Comparison of ENCODE assay signal across 8 cellular contexts in the genomic region with DNA sequence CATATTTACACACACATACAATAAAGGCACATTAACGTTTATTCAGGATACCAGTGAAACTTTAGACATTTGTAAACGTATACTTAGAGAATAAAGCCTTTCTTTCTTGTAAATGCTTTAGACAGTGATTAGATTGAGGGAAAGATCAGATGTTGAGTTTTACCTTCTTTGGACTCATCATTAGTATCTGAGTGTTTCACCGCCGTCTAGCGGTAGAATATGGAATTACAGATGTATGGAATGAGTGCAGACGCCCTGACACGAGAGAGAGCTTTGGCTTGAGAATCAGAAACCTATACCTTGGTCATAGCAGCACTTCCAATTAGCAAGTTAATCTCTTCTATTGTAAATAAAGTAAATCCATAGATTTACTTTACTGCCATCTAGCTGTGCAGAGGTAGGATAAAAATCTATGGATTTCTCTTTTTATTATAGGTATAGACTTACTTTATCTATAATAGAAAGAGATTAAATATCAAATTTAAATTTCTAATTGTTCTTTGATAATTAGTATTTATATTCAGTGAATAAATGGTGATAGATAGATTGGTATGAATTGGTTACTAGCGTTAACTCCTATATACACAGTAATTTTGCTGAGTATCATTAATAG. TPM values are rescaled to one million over a fixed set of nuclear protein-coding genes. Genes with fewer than 3 reads are reported as not detected.
DNase-seq lines count a peak whose midpoint lies in the region; ATAC-seq lines count a peak whose summit lies in the region.

No MANE protein-coding gene starts in this region.

- no peaks in the 10 kb centered on the region for H3K9me3 Mint-ChIP-seq in activated naive CD4-positive, alpha-beta T cell treated with anti-CD3 and anti-CD28 coated beads, Interleukin-2, amount 50 U/mL, for 72 hours

- H3K36me3 ChIP-seq in aorta (ENCODE audit: control insufficient read depth in 1 of 2, insufficient read depth in 2 of 2, low read length in 1 of 2), result no peaks in the 10 kb centered on the region

- ATAC-seq in HG03432 (IDR thresholded peaks at IDR 0.05; ENCODE audit: unreplicated experiment), result peak; percentile 55
- ATAC-seq in activated naive CD4-positive, alpha-beta T cell treated with anti-CD3 and anti-CD28 coated beads, Interleukin-2, amount 50 U/mL, for 72 hours, result peak; percentile 50 to 62
- ATAC-seq in aorta (ENCODE audit: low FRiP score), result no peak

- peaks cover 3% of the 10 kb centered on the region for H3K9me3 ChIP-seq in aorta (ENCODE audit: control insufficient read depth, low read length)

- no peaks in the 10 kb centered on the region for H3K36me3 Mint-ChIP-seq in activated naive CD4-positive, alpha-beta T cell treated with anti-CD3 and anti-CD28 coated beads, Interleukin-2, amount 50 U/mL, for 72 hours

- no peaks in the 10 kb centered on the region for H3K4me1 ChIP-seq in aorta (ENCODE audit: control insufficient read depth in 1 of 2, insufficient read depth in 2 of 2, low read length in 2 of 2)

- no peak overlapping the region for H3K27ac Mint-ChIP-seq in activated naive CD4-positive, alpha-beta T cell treated with anti-CD3 and anti-CD28 coated beads, Interleukin-2, amount 50 U/mL, for 72 hours

- DNase-seq in NCI-H510A treated with DMSO at 0.1 percent for 48 hours (lab: John Stamatoyannopoulos, UW), result peak; percentile 24
- no peak for DNase-seq in NCI-H510A (lab: John Stamatoyannopoulos, UW)
- peak; percentile 89 for DNase-seq in OCI-M1 (lab: John Stamatoyannopoulos, UW)
- DNase-seq in activated naive CD4-positive, alpha-beta T cell treated with anti-CD3 and anti-CD28 coated beads, Interleukin-2, amount 50 U/mL, for 72 hours (ENCODE audit: low spot score in 2 of 2), result peak in 1 of 2 donors; percentile 71
- peak; percentile 14 for DNase-seq in iPS-NIHi11 (ENCODE audit: low spot score)
- DNase-seq in stimulated activated CD4-positive, alpha-beta T cell treated with anti-CD3 and anti-CD28 coated beads, Interleukin-1b, Interleukin-23, amount 100 ng/mL, for 48 hours, result peak; percentile 28
- no peak for DNase-seq in aorta

- H3K4me3 ChIP-seq in aorta (ENCODE audit: low read length in 2 of 2), result no peak overlapping the region

- no peaks in the 10 kb centered on the region for H3K27me3 ChIP-seq in aorta (ENCODE audit: control insufficient read depth in 1 of 2, insufficient read depth in 2 of 2, low read length in 1 of 2)

- H3K27ac ChIP-seq in aorta (ENCODE audit: low read depth in 1 of 2, low read length in 2 of 2), result no peak overlapping the region

- intact Hi-C loops in aorta (cut with DNase I), result no loop called here

- WGBS in aorta, 2 donors, result 15 to 21% methylated on average over 8 of the region's 8 CpGs

RNA-seq across cellular contexts. Expression of gene FLG2, which starts 12.6 kb away (rescaled TPM):
- not detected for total RNA-seq in activated naive CD4-positive, alpha-beta T cell treated with anti-CD3 and anti-CD28 coated beads, Interleukin-2, amount 50 U/mL, for 72 hours
- not detected for total RNA-seq in aorta
- not detected for polyA plus RNA-seq in aorta

RNA-seq across cellular contexts. Expression of gene FLG, which starts 22.2 kb away (rescaled TPM):
- total RNA-seq in activated naive CD4-positive, alpha-beta T cell treated with anti-CD3 and anti-CD28 coated beads, Interleukin-2, amount 50 U/mL, for 72 hours, result not detected
- total RNA-seq in aorta, result under 1 TPM in 1 of 2 donors, not detected in 1; 0.03 TPM
- under 1 TPM; under 0.01 to 0.03 TPM for polyA plus RNA-seq in aorta

Comparison
In these comparisons a context has a peak if more than half of its experiments do, and no peak if none do; other contexts are left out.
1. DNase-seq: peak in NCI-H510A treated with DMSO at 0.1 percent for 48 hours (single experiment), OCI-M1 (single experiment), iPS-NIHi11 (single experiment) and stimulated activated CD4-positive, alpha-beta T cell treated with anti-CD3 and anti-CD28 coated beads, Interleukin-1b, Interleukin-23, amount 100 ng/mL, for 48 hours (single experiment); none in NCI-H510A (single experiment) and aorta (0 of 2).